Comparison of ENCODE assay signal across 9 cellular contexts in the genomic region with DNA sequence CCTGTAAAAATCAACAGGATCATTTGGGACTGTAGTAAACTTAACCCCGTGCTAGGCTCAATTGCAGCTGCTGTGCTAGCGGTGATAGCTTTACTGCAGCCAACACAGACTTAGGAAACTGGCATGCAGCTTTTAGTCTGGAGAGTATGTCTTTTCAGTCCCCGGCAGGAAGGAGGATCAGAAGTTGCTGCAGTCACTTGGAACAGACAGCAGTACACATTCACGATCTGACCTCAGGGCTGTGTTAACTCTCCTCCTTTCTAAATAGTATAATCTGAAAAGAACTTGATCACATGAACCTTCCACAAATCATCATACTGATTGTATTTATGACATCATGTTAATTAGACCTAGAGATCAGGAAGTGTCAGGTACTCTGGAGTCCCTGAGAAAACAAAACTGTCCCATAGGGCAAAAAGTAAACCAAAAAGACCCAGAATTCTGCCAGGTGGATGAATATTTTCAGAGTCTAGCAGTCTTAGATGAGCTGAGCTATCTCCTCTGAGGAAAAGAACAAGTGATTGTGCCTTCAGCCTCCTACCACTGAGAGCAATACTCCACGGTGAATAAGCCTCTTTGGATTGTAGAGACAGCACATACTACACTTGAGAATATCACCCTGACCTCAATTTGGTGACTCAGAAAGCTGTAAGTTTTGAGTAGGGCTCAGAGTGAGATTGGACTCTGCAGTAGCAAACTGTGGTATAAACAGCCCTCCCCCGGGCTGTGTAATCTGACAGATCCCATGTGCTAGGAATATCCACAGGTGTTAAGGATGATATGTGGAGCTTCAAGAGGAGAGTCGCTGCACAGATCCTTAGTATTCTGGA.
A peak's percentile ranks its signal among the peaks of the same experiment; 100 is the strongest.
DNase-seq lines count a peak whose midpoint lies in the region; ATAC-seq and TF ChIP-seq lines count a peak whose summit lies in the region.
"Had no signal": no experiment of that assay in that cellular context is flagged by ENCODE, and none has a peak within 500 bp of the region (broad histone marks: within the 10 kb centered on the region; RNA-seq: fewer than 3 reads in every experiment).

No MANE protein-coding gene starts in this region.

- H3K4me3 ChIP-seq in astrocyte of the spinal cord (ENCODE audit: low read depth, low read length), result no peak overlapping the region
- no peak overlapping the region for H3K4me3 ChIP-seq in lower lobe of right lung
- H3K4me3 ChIP-seq in gastroesophageal sphincter, result no peak overlapping the region

- TF ChIP-seq EP300 in gastroesophageal sphincter (IDR thresholded peaks at IDR 0.05), result no peak

- no peaks in the 10 kb centered on the region for H3K36me3 ChIP-seq in lower lobe of right lung
- no peaks in the 10 kb centered on the region for H3K36me3 ChIP-seq in gastroesophageal sphincter

- H3K9me3 ChIP-seq in lower lobe of right lung (no peaks in the 10 kb centered on the region), gastroesophageal sphincter (no peaks in the 10 kb centered on the region)

- TF ChIP-seq CTCF in astrocyte of the spinal cord (IDR thresholded peaks at IDR 0.05; ENCODE audit: low read depth, low read length) (no peak), lower lobe of right lung (IDR thresholded peaks at IDR 0.05) (no peak), gastroesophageal sphincter (IDR thresholded peaks at IDR 0.05) (no peak)

- H3K4me1 ChIP-seq in lower lobe of right lung (no peaks in the 10 kb centered on the region), gastroesophageal sphincter (no peaks in the 10 kb centered on the region)

- H3K27ac ChIP-seq in lower lobe of right lung (no peak overlapping the region), gastroesophageal sphincter (no peak overlapping the region)

- DNase-seq in AG20443 (ENCODE audit: low spot score), result peak; percentile 70
- DNase-seq in HCEC 1CT, result peak; percentile 69
- peak; percentile 36 for DNase-seq in astrocyte of the spinal cord (ENCODE audit: low read depth, low spot score)
- DNase-seq in lower lobe of right lung, result no peak
- no peak for DNase-seq in stimulated activated CD4-positive, alpha-beta T cell treated with anti-CD3 and anti-CD28 coated beads, Interleukin-15, amount 100 ng/mL, for 24 hours
- no peak for DNase-seq in posterior cingulate gyrus
- DNase-seq: NCI-H2227 treated with DMSO at 0.1 percent for 48 hours had no signal

- in situ Hi-C loops in astrocyte of the spinal cord (cut with HindIII; ENCODE audit: low sequenced_read_pairs), result no loop called here

- TF ChIP-seq POLR2A in gastroesophageal sphincter (IDR thresholded peaks at IDR 0.05), result no peak

- WGBS in gastroesophageal sphincter (ENCODE audit: low coverage in 1 of 2), 2 donors, result 42 to 52% methylated on average over 5 to 6 of the region's 7 CpGs

- no peaks in the 10 kb centered on the region for H3K27me3 ChIP-seq in lower lobe of right lung (ENCODE audit: low read depth)
- peaks cover 3% of the 10 kb centered on the region for H3K27me3 ChIP-seq in gastroesophageal sphincter

- ATAC-seq in lower lobe of right lung (peak; percentile 63 to 69), gastroesophageal sphincter (no peak)
- ATAC-seq: sciatic nerve had no signal

- intact Hi-C loops in lower lobe of right lung (cut with DNase I) (no loop called here), posterior cingulate gyrus (cut with DNase I) (no loop called here)

Comparison
In these comparisons a context has a peak if more than half of its experiments do, and no peak if none do; other contexts are left out.
1. DNase-seq: peak in AG20443 (single experiment), HCEC 1CT (single experiment) and astrocyte of the spinal cord (single experiment); none in lower lobe of right lung (single experiment), stimulated activated CD4-positive, alpha-beta T cell treated with anti-CD3 and anti-CD28 coated beads, Interleukin-15, amount 100 ng/mL, for 24 hours (single experiment) and posterior cingulate gyrus (0 of 10).